In genomic region chr9:98272083-98272482, GRCh38 we compare ENCODE assay signal across 7 cellular contexts.
"Had no signal": no experiment of that assay in that cellular context is flagged by ENCODE, and none has a peak within 500 bp of the region (broad histone marks: within the 10 kb centered on the region; RNA-seq: fewer than 3 reads in every experiment).

No MANE protein-coding gene starts in this region.

- H3K36me3 Mint-ChIP-seq: IgD-negative memory B cell had no signal

- H3K27ac ChIP-seq: HL-60, KMS-11 had no signal

- H3K4me2 ChIP-seq: KMS-11 had no signal

- H3K4me1 Mint-ChIP-seq: IgD-negative memory B cell had no signal

- H3K4me3 ChIP-seq: K562 had no signal

- ATAC-seq: HepG2 had no signal

- DNase-seq: KBM-7, KG1 had no signal

- H3K9ac ChIP-seq: KMS-11 had no signal

- H3K4me3 Mint-ChIP-seq: IgD-negative memory B cell had no signal

- H3K9me3 Mint-ChIP-seq: IgD-negative memory B cell had no signal
